Comparison of ENCODE assay signal across 1 cellular context in the genomic region with DNA sequence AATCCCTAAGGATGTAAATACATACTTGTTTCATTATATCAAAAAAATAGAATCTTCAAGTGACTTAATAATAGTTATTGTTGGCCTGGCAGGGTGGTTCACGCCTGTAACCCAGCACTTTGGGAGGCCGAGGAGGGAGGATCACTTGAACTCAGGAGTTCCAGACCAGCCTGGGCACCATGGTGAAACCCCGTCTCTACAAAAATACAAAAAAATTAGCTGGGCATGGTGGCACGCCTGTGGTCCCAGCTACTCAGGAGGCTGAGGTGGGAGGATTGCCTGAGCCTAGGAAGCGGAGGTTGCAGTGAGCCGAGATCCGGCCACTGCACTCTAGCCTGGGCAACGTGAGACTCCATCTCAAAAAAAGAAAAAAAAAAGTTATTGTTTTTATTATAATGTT.
TF ChIP-seq lines count a peak whose summit lies in the region.

No MANE protein-coding gene starts in this region.

TF ChIP-seq in K562, 482 proteins besides CTCF, POLR2A, EP300 and RAD21:
- TF ChIP-seq TAF15 (IDR thresholded peaks at IDR 0.05; ENCODE audit: low read depth, low read length) = no peak
- TF ChIP-seq ETS1 (conservative IDR thresholded peaks at IDR 0.05; ENCODE audit: control insufficient read depth, low read depth, low read length) = no peak
- no peak for TF ChIP-seq CEBPG (CRISPR knock-in tag; IDR thresholded peaks at IDR 0.05)
- TF ChIP-seq CEBPG (tag; conservative IDR thresholded peaks at IDR 0.05 in 1 of 2, IDR thresholded peaks at IDR 0.05 in 1 of 2) = no peak
- TF ChIP-seq LARP7 (IDR thresholded peaks at IDR 0.05) = peak; percentile 80; the same call in 1 of the 2 replicates
- TF ChIP-seq ZNF354B (CRISPR knock-in tag; IDR thresholded peaks at IDR 0.05) = no peak
- TF ChIP-seq HDAC1 (IDR thresholded peaks at IDR 0.05) = peak in 1 of 2 experiments; percentile 21; a peak in 1 of 4 replicates
- no peak for TF ChIP-seq GTF2E2 (tag; IDR thresholded peaks at IDR 0.05)
- TF ChIP-seq U2AF2 (optimal IDR thresholded peaks at IDR 0.05; ENCODE audit: low read depth, low read length) = no peak
- no peak for TF ChIP-seq PURB (CRISPR knock-in tag; IDR thresholded peaks at IDR 0.05; ENCODE audit: low read depth)
- no peak for TF ChIP-seq ZBTB2 (IDR thresholded peaks at IDR 0.05)
- TF ChIP-seq ERF (CRISPR knock-in tag; IDR thresholded peaks at IDR 0.05) = no peak
- TF ChIP-seq ZKSCAN3 (CRISPR knock-in tag; IDR thresholded peaks at IDR 0.05) = no peak
- TF ChIP-seq MLLT1 (IDR thresholded peaks at IDR 0.05) = peak; percentile 77 to 78; a peak in 3 of 4 replicates
- TF ChIP-seq HIVEP1 (CRISPR knock-in tag; IDR thresholded peaks at IDR 0.05) = no peak
- TF ChIP-seq, protein P1, sequence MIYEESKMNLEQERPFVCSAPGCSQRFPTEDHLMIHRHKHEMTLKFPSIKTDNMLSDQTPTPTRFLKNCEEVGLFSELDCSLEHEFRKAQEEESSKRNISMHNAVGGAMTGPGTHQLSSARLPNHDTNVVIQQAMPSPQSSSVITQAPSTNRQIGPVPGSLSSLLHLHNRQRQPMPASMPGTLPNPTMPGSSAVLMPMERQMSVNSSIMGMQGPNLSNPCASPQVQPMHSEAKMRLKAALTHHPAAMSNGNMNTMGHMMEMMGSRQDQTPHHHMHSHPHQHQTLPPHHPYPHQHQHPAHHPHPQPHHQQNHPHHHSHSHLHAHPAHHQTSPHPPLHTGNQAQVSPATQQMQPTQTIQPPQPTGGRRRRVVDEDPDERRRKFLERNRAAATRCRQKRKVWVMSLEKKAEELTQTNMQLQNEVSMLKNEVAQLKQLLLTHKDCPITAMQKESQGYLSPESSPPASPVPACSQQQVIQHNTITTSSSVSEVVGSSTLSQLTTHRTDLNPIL (CRISPR knock-in tag; IDR thresholded peaks at IDR 0.05) = no peak
- TF ChIP-seq, protein P2, sequence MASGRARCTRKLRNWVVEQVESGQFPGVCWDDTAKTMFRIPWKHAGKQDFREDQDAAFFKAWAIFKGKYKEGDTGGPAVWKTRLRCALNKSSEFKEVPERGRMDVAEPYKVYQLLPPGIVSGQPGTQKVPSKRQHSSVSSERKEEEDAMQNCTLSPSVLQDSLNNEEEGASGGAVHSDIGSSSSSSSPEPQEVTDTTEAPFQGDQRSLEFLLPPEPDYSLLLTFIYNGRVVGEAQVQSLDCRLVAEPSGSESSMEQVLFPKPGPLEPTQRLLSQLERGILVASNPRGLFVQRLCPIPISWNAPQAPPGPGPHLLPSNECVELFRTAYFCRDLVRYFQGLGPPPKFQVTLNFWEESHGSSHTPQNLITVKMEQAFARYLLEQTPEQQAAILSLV (tag; IDR thresholded peaks at IDR 0.05) = no peak
- peak; percentile 49; the same call in 1 of the 2 replicates for TF ChIP-seq NKRF (IDR thresholded peaks at IDR 0.05; ENCODE audit: borderline replicate concordance)
- TF ChIP-seq ETV6 (IDR thresholded peaks at IDR 0.05; ENCODE audit: borderline replicate concordance in 1 of 2, low read depth in 2 of 2, low read length in 1 of 2) = no peak
- no peak for TF ChIP-seq ETV6 (CRISPR knock-in tag; IDR thresholded peaks at IDR 0.05; ENCODE audit: borderline replicate concordance)
- TF ChIP-seq TRIM28 (IDR thresholded peaks at IDR 0.05) = no peak
- no peak for TF ChIP-seq THRAP3 (IDR thresholded peaks at IDR 0.05; ENCODE audit: borderline replicate concordance)
- TF ChIP-seq BRF1 (IDR thresholded peaks at IDR 0.05; ENCODE audit: borderline replicate concordance, extremely low read depth, insufficient read length) = no peak
- TF ChIP-seq GTF2A2 (tag; IDR thresholded peaks at IDR 0.05) = no peak
- TF ChIP-seq ZNF23 (CRISPR knock-in tag; IDR thresholded peaks at IDR 0.05) = no peak
- TF ChIP-seq, protein P3, sequence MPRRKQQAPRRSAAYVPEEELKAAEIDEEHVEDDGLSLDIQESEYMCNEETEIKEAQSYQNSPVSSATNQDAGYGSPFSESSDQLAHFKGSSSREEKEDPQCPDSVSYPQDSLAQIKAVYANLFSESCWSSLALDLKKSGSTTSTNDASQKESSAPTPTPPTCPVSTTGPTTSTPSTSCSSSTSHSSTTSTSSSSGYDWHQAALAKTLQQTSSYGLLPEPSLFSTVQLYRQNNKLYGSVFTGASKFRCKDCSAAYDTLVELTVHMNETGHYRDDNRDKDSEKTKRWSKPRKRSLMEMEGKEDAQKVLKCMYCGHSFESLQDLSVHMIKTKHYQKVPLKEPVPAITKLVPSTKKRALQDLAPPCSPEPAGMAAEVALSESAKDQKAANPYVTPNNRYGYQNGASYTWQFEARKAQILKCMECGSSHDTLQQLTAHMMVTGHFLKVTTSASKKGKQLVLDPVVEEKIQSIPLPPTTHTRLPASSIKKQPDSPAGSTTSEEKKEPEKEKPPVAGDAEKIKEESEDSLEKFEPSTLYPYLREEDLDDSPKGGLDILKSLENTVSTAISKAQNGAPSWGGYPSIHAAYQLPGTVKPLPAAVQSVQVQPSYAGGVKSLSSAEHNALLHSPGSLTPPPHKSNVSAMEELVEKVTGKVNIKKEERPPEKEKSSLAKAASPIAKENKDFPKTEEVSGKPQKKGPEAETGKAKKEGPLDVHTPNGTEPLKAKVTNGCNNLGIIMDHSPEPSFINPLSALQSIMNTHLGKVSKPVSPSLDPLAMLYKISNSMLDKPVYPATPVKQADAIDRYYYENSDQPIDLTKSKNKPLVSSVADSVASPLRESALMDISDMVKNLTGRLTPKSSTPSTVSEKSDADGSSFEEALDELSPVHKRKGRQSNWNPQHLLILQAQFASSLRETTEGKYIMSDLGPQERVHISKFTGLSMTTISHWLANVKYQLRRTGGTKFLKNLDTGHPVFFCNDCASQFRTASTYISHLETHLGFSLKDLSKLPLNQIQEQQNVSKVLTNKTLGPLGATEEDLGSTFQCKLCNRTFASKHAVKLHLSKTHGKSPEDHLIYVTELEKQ (CRISPR knock-in tag; IDR thresholded peaks at IDR 0.05) = no peak
- no peak for TF ChIP-seq ARID3B (CRISPR knock-in tag; IDR thresholded peaks at IDR 0.05; ENCODE audit: borderline replicate concordance)
- no peak for TF ChIP-seq ZNF140 (CRISPR knock-in tag; IDR thresholded peaks at IDR 0.05)
- no peak for TF ChIP-seq TARDBP (IDR thresholded peaks at IDR 0.05)
- TF ChIP-seq DMBX1 (CRISPR knock-in tag; IDR thresholded peaks at IDR 0.05; ENCODE audit: borderline replicate concordance) = 0 out of 2 replicates have a peak, but pooled peaks have one; percentile 15
- TF ChIP-seq GABPB2 (CRISPR knock-in tag; conservative IDR thresholded peaks at IDR 0.05) = no peak
